ENCODE assay signal across 28 cellular contexts in the genomic region with DNA sequence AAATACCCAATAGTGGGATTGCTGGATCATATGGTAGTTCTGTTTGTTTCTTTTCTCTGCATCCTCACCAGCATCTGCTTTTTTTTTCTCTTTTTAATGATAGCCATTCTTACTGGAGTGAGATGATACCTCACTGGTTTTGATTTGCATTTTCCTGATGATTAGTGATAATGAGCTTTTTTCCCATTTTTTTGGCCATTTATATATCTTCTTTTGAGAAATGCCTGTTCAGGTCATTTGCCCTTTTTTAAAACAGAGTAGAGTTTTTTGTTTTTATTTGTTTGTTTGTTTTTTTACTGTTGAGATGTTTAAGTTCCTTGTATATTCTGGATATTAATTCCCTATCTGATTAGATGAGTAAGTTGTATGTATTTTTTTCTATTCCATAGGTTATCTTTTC.
"Had no signal": no experiment of that assay in that cellular context is flagged by ENCODE, and none has a peak within 500 bp of the region (broad histone marks: within the 10 kb centered on the region; RNA-seq: fewer than 3 reads in every experiment).

No MANE protein-coding gene starts in this region.

- H3K9ac ChIP-seq: parathyroid adenoma had no signal

- H3K27me3 Mint-ChIP-seq: natural killer cell treated with Interleukin-12 subunit alpha and Interleukin-12 subunit beta and Interleukin-15 and Interleukin-18, amount 100 ng/mL, for 72 hours; progenitor cell of endocrine pancreas; stimulated activated naive B cell treated with anti-CD40 and anti-IgM and Interleukin-4, amounts not matched to agents 10 μg/mL and 1 μg/mL and 100 μg/mL, for 72 hours; stimulated activated naive CD8-positive, alpha-beta T cell treated with anti-CD3 and anti-CD28 coated beads, Interleukin-15, Interleukin-2, amounts not matched to agents 100 ng/mL and 50 ng/mL, for 24 hours had no signal

- H2AFZ ChIP-seq: parathyroid adenoma had no signal

- H3K9me3 ChIP-seq: neutrophil, psoas muscle, right lobe of liver, sigmoid colon, thoracic aorta, thyroid gland, vagina had no signal

- ATAC-seq: natural killer cell treated with Interleukin-12 subunit alpha and Interleukin-12 subunit beta and Interleukin-15 and Interleukin-18, amount 100 ng/mL, for 72 hours; psoas muscle; right cardiac atrium; right lobe of liver; stimulated activated effector memory CD8-positive, alpha-beta T cell treated with anti-CD3 and anti-CD28 coated beads, Interleukin-12 subunit alpha, Interleukin-12 subunit beta, amount 100 ng/mL, for 72 hours; stimulated activated naive B cell treated with anti-CD40 and anti-IgM and Interleukin-4, amounts not matched to agents 10 μg/mL and 1 μg/mL and 100 μg/mL, for 72 hours had no signal

- H3K79me2 ChIP-seq: parathyroid adenoma had no signal

- H3K27ac ChIP-seq: neutrophil, parathyroid adenoma, psoas muscle, right lobe of liver, sigmoid colon, stomach, thoracic aorta, thyroid gland, tibial nerve, upper lobe of left lung, vagina had no signal

- H3K4me1 Mint-ChIP-seq: nephron progenitor cell; neural crest cell; stimulated activated effector memory CD8-positive, alpha-beta T cell treated with anti-CD3 and anti-CD28 coated beads, Interleukin-12 subunit alpha, Interleukin-12 subunit beta, amount 100 ng/mL, for 72 hours; stimulated activated naive B cell treated with anti-CD40 and anti-IgM and Interleukin-4, amounts not matched to agents 10 μg/mL and 1 μg/mL and 100 μg/mL, for 72 hours had no signal

- H3K27me3 ChIP-seq: neutrophil, right lobe of liver, sigmoid colon, stomach, thyroid gland, tibial nerve, upper lobe of left lung, vagina had no signal

- H3K4me3 ChIP-seq: psoas muscle, right lobe of liver, sigmoid colon, stomach, thoracic aorta, thyroid gland, tibial nerve, upper lobe of left lung, vagina had no signal

- H3K36me3 Mint-ChIP-seq: stimulated activated effector memory CD8-positive, alpha-beta T cell treated with anti-CD3 and anti-CD28 coated beads, Interleukin-12 subunit alpha, Interleukin-12 subunit beta, amount 100 ng/mL, for 72 hours had no signal

- H3K36me3 ChIP-seq: neutrophil, right lobe of liver, sigmoid colon, stomach, thoracic aorta, thyroid gland, upper lobe of left lung, vagina had no signal

- FAIRE-seq: small intestine had no signal

- H3K4me3 Mint-ChIP-seq: natural killer cell treated with Interleukin-12 subunit alpha and Interleukin-12 subunit beta and Interleukin-15 and Interleukin-18, amount 100 ng/mL, for 72 hours; nephron progenitor cell; neural crest cell; stimulated activated effector memory CD8-positive, alpha-beta T cell treated with anti-CD3 and anti-CD28 coated beads, Interleukin-12 subunit alpha, Interleukin-12 subunit beta, amount 100 ng/mL, for 72 hours; stimulated activated naive B cell treated with anti-CD40 and anti-IgM and Interleukin-4, amounts not matched to agents 10 μg/mL and 1 μg/mL and 100 μg/mL, for 72 hours; stimulated activated naive CD8-positive, alpha-beta T cell treated with anti-CD3 and anti-CD28 coated beads, Interleukin-15, Interleukin-2, amounts not matched to agents 100 ng/mL and 50 ng/mL, for 24 hours had no signal

- H3K27ac Mint-ChIP-seq: natural killer cell treated with Interleukin-12 subunit alpha and Interleukin-12 subunit beta and Interleukin-15 and Interleukin-18, amount 100 ng/mL, for 72 hours; nephron progenitor cell; progenitor cell of endocrine pancreas; stimulated activated effector memory CD8-positive, alpha-beta T cell treated with anti-CD3 and anti-CD28 coated beads, Interleukin-12 subunit alpha, Interleukin-12 subunit beta, amount 100 ng/mL, for 72 hours; stimulated activated naive B cell treated with anti-CD40 and anti-IgM and Interleukin-4, amounts not matched to agents 10 μg/mL and 1 μg/mL and 100 μg/mL, for 72 hours; stimulated activated naive CD8-positive, alpha-beta T cell treated with anti-CD3 and anti-CD28 coated beads, Interleukin-15, Interleukin-2, amounts not matched to agents 100 ng/mL and 50 ng/mL, for 24 hours had no signal

- H3K4me1 ChIP-seq: parathyroid adenoma, psoas muscle, right lobe of liver, sigmoid colon, stomach, thyroid gland, tibial nerve, upper lobe of left lung, vagina had no signal

- DNase-seq: nephron progenitor cell; nucleus accumbens; posterior cingulate gyrus; psoas muscle; right cardiac atrium; right lobe of liver; sigmoid colon; small intestine; stimulated activated CD4-positive, alpha-beta T cell treated with anti-CD3 and anti-CD28 coated beads, Interleukin-15, amount 100 ng/mL, for 24 hours; stimulated activated CD4-positive, alpha-beta T cell treated with anti-CD3 and anti-CD28 coated beads, Interleukin-2, amount 100 ng/mL, for 24 hours; stimulated activated CD4-positive, alpha-beta T cell treated with anti-CD3 and anti-CD28 coated beads, Interleukin-2, amount 100 ng/mL, for 48 hours; stimulated activated CD4-positive, alpha-beta T cell treated with anti-CD3 and anti-CD28 coated beads, Interleukin-4, amount 100 ng/mL, for 24 hours; stimulated activated naive B cell treated with anti-CD40 and anti-IgM and Interleukin-4, amounts not matched to agents 10 μg/mL and 1 μg/mL and 100 μg/mL, for 72 hours; stimulated activated naive CD4-positive, alpha-beta T cell treated with Interleukin-2 at 50 U/mL for 16 hours; stomach; thyroid gland; trophoblast cell; upper lobe of left lung had no signal
